ENCODE assay signal across 1 cellular context in genomic region chr4:105002278-105002677, GRCh38.
TF ChIP-seq lines count a peak whose summit lies in the region.

No MANE protein-coding gene starts in this region.

TF ChIP-seq in GM12878, 131 proteins besides CTCF, POLR2A, EP300 and RAD21 (continued from another document):
- TF ChIP-seq ATF2 (IDR thresholded peaks at IDR 0.05; ENCODE audit: low read length) (no peak), STAT1 (conservative IDR thresholded peaks at IDR 0.05) (no peak), ZNF592 (IDR thresholded peaks at IDR 0.05) (no peak), YY1 (IDR thresholded peaks at IDR 0.05; ENCODE audit: low read depth, low read length) (no peak)
